In genomic region chr14:103834956-103835355, GRCh38 we compare ENCODE assay signal across 30 cellular contexts.
"Had no signal": no experiment of that assay in that cellular context is flagged by ENCODE, and none has a peak within 500 bp of the region (broad histone marks: within the 10 kb centered on the region; RNA-seq: fewer than 3 reads in every experiment).

No MANE protein-coding gene starts in this region.

- FAIRE-seq: astrocyte, bronchial epithelial cell, colon, endometrium, endothelial cell of umbilical vein had no signal

- H3K4me3 ChIP-seq: esophagus squamous epithelium, gastroesophageal sphincter had no signal

- ATAC-seq: activated CD4-positive, alpha-beta T cell treated with anti-CD3 and anti-CD28 coated beads for 36 hours; activated CD8-positive, alpha-beta memory T cell treated with anti-CD3 and anti-CD28 coated beads, Interleukin-2, amount 10 ng/mL, durations not matched to agents 7 days and 5 days; activated CD8-positive, alpha-beta T cell treated with anti-CD3 and anti-CD28 coated beads, Interleukin-2, amount 10 ng/mL, durations not matched to agents 7 days and 5 days; effector memory CD8-positive, alpha-beta T cell; gastroesophageal sphincter had no signal

- DNase-seq: activated CD4-positive, alpha-beta memory T cell treated with anti-CD3 and anti-CD28 coated beads for 36 hours; activated CD4-positive, alpha-beta T cell treated with anti-CD3 and anti-CD28 coated beads for 36 hours; activated CD4-positive, alpha-beta T cell treated with anti-CD3 and anti-CD28 coated beads, Interleukin-2, amount 10 ng/mL, durations not matched to agents 24 days and 14 days; activated CD4-positive, CD25-positive, alpha-beta regulatory T cell; activated CD4-positive, CD25-positive, alpha-beta regulatory T cell treated with anti-CD3 and anti-CD28 coated beads, Interleukin-2, amount 50 U/mL, for 72 hours; activated CD8-positive, alpha-beta memory T cell treated with anti-CD3 and anti-CD28 coated beads, Interleukin-2, amount 10 ng/mL, durations not matched to agents 7 days and 5 days; activated CD8-positive, alpha-beta memory T cell treated with anti-CD3 and anti-CD28 coated beads, Interleukin-2, amount 50 U/mL, for 4 hours; activated CD8-positive, alpha-beta T cell treated with anti-CD3 and anti-CD28 coated beads, Interleukin-2, amount 10 ng/mL, durations not matched to agents 7 days and 5 days; activated gamma-delta T cell treated with Interleukin-2 at 50 U/mL for 16 hours; activated naive CD4-positive, alpha-beta T cell treated with anti-CD3 and anti-CD28 coated beads, Interleukin-2, amount 50 U/mL, for 16 hours; activated naive CD4-positive, alpha-beta T cell treated with Interleukin-2 at 50 U/mL for 16 hours; activated T-cell treated with anti-CD3 and anti-CD28 coated beads, Interleukin-2, amount 50 U/mL, for 1 hour; activated T-cell treated with anti-CD3 and anti-CD28 coated beads, Interleukin-2, amount 50 U/mL, for 48 hours; amniotic stem cell; anterior cingulate cortex; brain microvascular endothelial cell; cortex of kidney; dermis blood vessel endothelial cell; effector CD4-positive, alpha-beta T cell; effector memory CD8-positive, alpha-beta T cell; esophagus squamous epithelium; foreskin melanocyte; T-helper 2 cell had no signal

- H3K27ac ChIP-seq: brain microvascular endothelial cell, epithelial cell of prostate, esophagus squamous epithelium, gastroesophageal sphincter had no signal

- H3K36me3 ChIP-seq: brain microvascular endothelial cell, esophagus squamous epithelium, gastroesophageal sphincter had no signal

- H3K27me3 ChIP-seq: brain microvascular endothelial cell, esophagus squamous epithelium, gastroesophageal sphincter had no signal

- H3K4me1 ChIP-seq: gastroesophageal sphincter had no signal

- H3K9me3 ChIP-seq: esophagus squamous epithelium, gastroesophageal sphincter had no signal
